35 cellular contexts compared by ENCODE assay signal in genomic region chr12:91551242-91551641, GRCh38.
"Had no signal": no experiment of that assay in that cellular context is flagged by ENCODE, and none has a peak within 500 bp of the region (broad histone marks: within the 10 kb centered on the region; RNA-seq: fewer than 3 reads in every experiment).

No MANE protein-coding gene starts in this region.

- DNase-seq: Karpas-422, Kasumi-1, KG1, MG63, MM.1S, MV-4-11, NCI-H1048, NCI-H1092, NCI-H1092 treated with DMSO at 0.1 percent for 48 hours, NCI-H1105, NCI-H1105 treated with DMSO at 0.1 percent for 48 hours, NCI-H1417, NCI-H1417 treated with DMSO at 0.1 percent for 48 hours, NCI-H1436, NCI-H1436 treated with DMSO at 0.1 percent for 48 hours, NCI-H146, NCI-H1694, NCI-H1694 treated with DMSO at 0.1 percent for 48 hours, NCI-H187, NCI-H187 treated with DMSO at 0.1 percent for 48 hours, NCI-H1930, NCI-H2029, NCI-H2029 treated with DMSO at 0.1 percent for 48 hours, NCI-H2081, NCI-H2081 treated with DMSO at 0.1 percent for 48 hours, NCI-H2107, NCI-H2171, NCI-H2171 treated with DMSO at 0.1 percent for 48 hours, NCI-H2227 treated with DMSO at 0.1 percent for 48 hours, NCI-H226, NCI-H345, NCI-H446, NCI-H446 treated with DMSO at 0.1 percent for 48 hours, NCI-H510A had no signal

- H3K36me3 ChIP-seq: MG63 had no signal

- H3K27me3 ChIP-seq: MG63 had no signal

- H3K27ac ChIP-seq: KMS-11 had no signal

- H3K4me2 ChIP-seq: KMS-11 had no signal

- H3K9ac ChIP-seq: KMS-11 had no signal

- H3K4me3 ChIP-seq: MG63 had no signal
